Comparison of ENCODE assay signal across 32 cellular contexts in the genomic region with DNA sequence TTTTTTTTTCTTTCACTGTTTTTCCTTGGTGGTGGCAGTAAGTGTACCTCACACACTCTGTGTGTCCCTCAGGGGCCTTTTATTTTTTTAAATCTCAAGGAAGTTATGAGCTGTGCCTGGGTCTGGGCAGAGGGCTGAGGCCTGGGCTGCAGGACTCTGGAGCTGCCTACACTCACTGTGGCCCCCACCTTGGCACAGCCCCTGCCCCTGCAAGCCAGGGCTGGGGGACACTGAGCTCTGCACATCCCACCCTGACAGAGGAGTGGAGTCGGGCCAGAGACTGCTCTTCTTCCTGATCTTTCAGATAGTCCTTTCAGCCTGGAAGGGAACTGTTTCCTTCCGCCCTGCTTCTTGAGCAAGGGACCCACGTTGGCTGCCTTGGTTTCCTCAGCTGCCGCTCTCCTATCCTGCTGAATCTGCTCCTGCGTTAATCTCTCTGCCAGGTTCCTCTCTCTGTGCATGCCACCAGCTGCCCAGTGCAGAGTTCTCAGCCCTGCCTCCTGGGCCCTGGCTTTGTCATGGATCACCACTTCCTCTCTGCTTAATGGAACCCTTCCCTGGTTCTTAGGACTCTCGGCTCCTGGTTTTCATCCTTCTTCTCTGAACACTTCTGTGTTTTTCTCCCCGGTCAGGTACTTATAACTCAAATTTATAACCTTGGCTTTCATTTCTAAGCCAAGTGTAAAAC.
"Had no signal": no experiment of that assay in that cellular context is flagged by ENCODE, and none has a peak within 500 bp of the region (broad histone marks: within the 10 kb centered on the region; RNA-seq: fewer than 3 reads in every experiment).

No MANE protein-coding gene starts in this region.

- H3K4me3 ChIP-seq: breast epithelium, MG63, SJSA1 had no signal

- H3K9me3 Mint-ChIP-seq: activated T-cell treated with anti-CD3 and anti-CD28 coated beads, Interleukin-2, amount 50 U/mL, for 24 hours; activated T-helper 1 cell treated with anti-CD3 and anti-CD28 coated beads, Interleukin-12 subunit alpha, Interleukin-12 subunit beta, Interleukin-2, Interleukin-4 antibody, amounts not matched to agents 30 ng/mL and 10 ng/mL and 1 ng/mL, durations not matched to agents 14 hours and 24 hours and 36 hours; T-helper 1 cell treated with Interleukin-12 subunit alpha and Interleukin-12 subunit beta and Interleukin-4 antibody, amounts not matched to agents 30 μg/mL and 1 μg/mL, for 36 hours had no signal

- H3K36me3 ChIP-seq: breast epithelium, MG63, SJSA1, WERI-Rb-1 had no signal

- ATAC-seq: activated CD4-positive, CD25-positive, alpha-beta regulatory T cell treated with anti-CD3 and anti-CD28 coated beads, Interleukin-2, amount 50 U/mL, for 24 hours; activated CD8-positive, alpha-beta memory T cell treated with anti-CD3 and anti-CD28 coated beads, Interleukin-2, amount 10 ng/mL, durations not matched to agents 7 days and 5 days; Panc1; Right ventricle myocardium inferior; SK-N-SH treated with all-trans-retinoic acid at 6 μM for 48 hours had no signal

- DNase-seq: activated CD4-positive, alpha-beta T cell treated with anti-CD3 and anti-CD28 coated beads for 48 hours; activated CD4-positive, alpha-beta T cell treated with anti-CD3 and anti-CD28 coated beads, Interleukin-2, amount 50 U/mL, for 4 hours; activated CD8-positive, alpha-beta memory T cell treated with anti-CD3 and anti-CD28 coated beads, Interleukin-2, amount 10 ng/mL, durations not matched to agents 7 days and 5 days; activated effector memory CD4-positive, alpha-beta T cell treated with Interleukin-2 at 50 U/mL for 16 hours; activated naive CD4-positive, alpha-beta T cell; activated T-cell treated with anti-CD3 and anti-CD28 coated beads, Interleukin-2, amount 50 U/mL, for 24 hours; aorta; caudate nucleus; MG63; NCI-H1105; NCI-H1436 treated with DMSO at 0.1 percent for 48 hours; NCI-H187; NCI-H2171; NCI-H2227 treated with DMSO at 0.1 percent for 48 hours; NCI-H446 treated with DMSO at 0.1 percent for 48 hours; NCI-H524 treated with DMSO at 0.1 percent for 48 hours; NCI-H774; NK-92 treated with Interleukin-12 subunit alpha and Interleukin-12 subunit beta, amount 100 ng/mL, for 24 hours; OCI-M1; RPMI8226; SW 1271; T-helper 9 cell; WERI-Rb-1 had no signal

- H3K9me3 ChIP-seq: breast epithelium, MG63, SJSA1 had no signal

- H3K4me1 ChIP-seq: breast epithelium, SJSA1 had no signal

- H3K27ac Mint-ChIP-seq: activated CD8-positive, alpha-beta memory T cell treated with anti-CD3 and anti-CD28 coated beads, Interleukin-2, amount 10 ng/mL, durations not matched to agents 7 days and 5 days; activated naive CD4-positive, alpha-beta T cell treated with anti-CD3 and anti-CD28 coated beads, Interleukin-2, amount 50 U/mL, for 24 hours; activated T-cell treated with anti-CD3 and anti-CD28 coated beads, Interleukin-2, amount 50 U/mL, for 24 hours; activated T-helper 1 cell treated with anti-CD3 and anti-CD28 coated beads, Interleukin-12 subunit alpha, Interleukin-12 subunit beta, Interleukin-2, Interleukin-4 antibody, amounts not matched to agents 30 ng/mL and 10 ng/mL and 1 ng/mL, durations not matched to agents 14 hours and 24 hours and 36 hours; T-helper 1 cell treated with Interleukin-12 subunit alpha and Interleukin-12 subunit beta and Interleukin-4 antibody, amounts not matched to agents 30 μg/mL and 1 μg/mL, for 36 hours had no signal

- H3K36me3 Mint-ChIP-seq: activated CD8-positive, alpha-beta memory T cell treated with anti-CD3 and anti-CD28 coated beads, Interleukin-2, amount 10 ng/mL, durations not matched to agents 7 days and 5 days; activated naive CD4-positive, alpha-beta T cell treated with anti-CD3 and anti-CD28 coated beads, Interleukin-2, amount 50 U/mL, for 24 hours had no signal

- H3K4me1 Mint-ChIP-seq: activated CD8-positive, alpha-beta memory T cell treated with anti-CD3 and anti-CD28 coated beads, Interleukin-2, amount 10 ng/mL, durations not matched to agents 7 days and 5 days had no signal

- H3K4me3 Mint-ChIP-seq: activated CD8-positive, alpha-beta memory T cell treated with anti-CD3 and anti-CD28 coated beads, Interleukin-2, amount 10 ng/mL, durations not matched to agents 7 days and 5 days; activated naive CD4-positive, alpha-beta T cell treated with anti-CD3 and anti-CD28 coated beads, Interleukin-2, amount 50 U/mL, for 24 hours; activated T-cell treated with anti-CD3 and anti-CD28 coated beads, Interleukin-2, amount 50 U/mL, for 24 hours; activated T-helper 1 cell treated with anti-CD3 and anti-CD28 coated beads, Interleukin-12 subunit alpha, Interleukin-12 subunit beta, Interleukin-2, Interleukin-4 antibody, amounts not matched to agents 30 ng/mL and 10 ng/mL and 1 ng/mL, durations not matched to agents 14 hours and 24 hours and 36 hours; T-helper 1 cell treated with Interleukin-12 subunit alpha and Interleukin-12 subunit beta and Interleukin-4 antibody, amounts not matched to agents 30 μg/mL and 1 μg/mL, for 36 hours had no signal

- H3K27ac ChIP-seq: breast epithelium, SJSA1, WERI-Rb-1 had no signal

- H3K27me3 ChIP-seq: breast epithelium, MG63, SJSA1 had no signal
